Comparison of ENCODE assay signal across 10 cellular contexts in the genomic region with DNA sequence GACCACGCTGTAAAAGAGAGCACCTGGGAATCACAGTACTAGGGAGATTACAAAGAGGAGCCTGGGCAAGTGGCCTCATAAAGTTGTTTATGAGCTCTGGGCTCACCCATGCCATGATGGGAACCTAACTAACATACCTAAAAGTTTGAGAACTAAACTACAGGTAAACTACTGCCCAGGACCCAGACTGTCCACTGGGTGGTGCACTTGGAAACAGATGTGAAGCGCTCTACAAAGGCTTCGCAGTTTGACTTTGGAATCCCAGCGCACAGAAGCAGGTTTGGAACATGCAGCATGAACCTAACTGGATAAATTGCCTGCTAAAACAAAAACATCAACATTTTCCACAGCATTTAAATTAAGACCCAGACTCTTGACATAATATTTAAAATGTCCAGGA.
DNase-seq lines count a peak whose midpoint lies in the region; ATAC-seq, FAIRE-seq and TF ChIP-seq lines count a peak whose summit lies in the region.
"Had no signal": no experiment of that assay in that cellular context is flagged by ENCODE, and none has a peak within 500 bp of the region (broad histone marks: within the 10 kb centered on the region; RNA-seq: fewer than 3 reads in every experiment).

No MANE protein-coding gene starts in this region.

- TF ChIP-seq RAD21 in HepG2 (CRISPR knock-in tag; IDR thresholded peaks at IDR 0.05), result peak; percentile 33; the same call in 1 of the 2 replicates

- POLR2A ChIA-PET in HepG2 (lab: Yijun Ruan, JAX), result no interaction called here

- FAIRE-seq in HepG2 (lab: Jason Lieb, UNC), result peak; percentile 61
- FAIRE-seq in HTR-8/SVneo (lab: Jason Lieb, UNC), result no peak
- FAIRE-seq: TTC549 had no signal

- H3K9ac ChIP-seq in SK-N-MC (ENCODE audit: insufficient read length), result no peak overlapping the region
- H3K9ac ChIP-seq in HepG2 (ENCODE audit: insufficient read depth, low read depth, low read length), result no peak overlapping the region

- no peak overlapping the region for H3K4me3 ChIP-seq in SK-N-MC
- H3K4me3 ChIP-seq in HepG2 (replicated peaks in 1 of 3; ENCODE audit: insufficient read depth in 1 of 3, low read depth in 2 of 3, low read length in 3 of 3), result no peak overlapping the region
- H3K4me3 ChIP-seq: skin epidermis had no signal

- CTCF ChIA-PET in HepG2 (lab: Yijun Ruan, JAX; ENCODE audit: low intra/inter-chr PET ratio, low total read pairs), result interaction anchor here (0.7 to 0.9 kb wide), 3 partner anchors 367 to 381 kb away, joined by 3 to 5 read pairs (median 4); no protein-coding TSS in a partner anchor

- H3K4me2 ChIP-seq in HepG2 (ENCODE audit: low read depth, low read length), result no peak overlapping the region

- TF ChIP-seq CTCF in GM12874 (IDR thresholded peaks at IDR 0.05; ENCODE audit: insufficient read depth, low read depth, low read length) (peak; percentile 57), HepG2 (CRISPR knock-in tag; IDR thresholded peaks at IDR 0.05) (peak; percentile 73)

- no TSS peak for BruUV-seq in HepG2 (replicated peaks; lab: Mats Ljungman, UMichigan)

- WGBS in HepG2 (ENCODE audit: low lambda C conversion rate), result 8% methylated on average over 4 of the region's 4 CpGs

- TF ChIP-seq EP300 in HepG2 (IDR thresholded peaks at IDR 0.05; ENCODE audit: low read depth in 2 of 2, low read length in 2 of 2) (no peak), HepG2 (CRISPR knock-in tag; IDR thresholded peaks at IDR 0.05; ENCODE audit: borderline replicate concordance) (no peak)

- no peaks in the 10 kb centered on the region for H3K9me3 ChIP-seq in SK-N-MC (ENCODE audit: low read depth, low read length)
- no peaks in the 10 kb centered on the region for H3K9me3 ChIP-seq in HepG2 (ENCODE audit: low read length)

- intact Hi-C loops in HepG2 (cut with micrococcal nuclease; ENCODE audit: unreplicated experiment), result loop anchor here (1.0 to 5.0 kb wide), 2 partner anchors 217 to 380 kb away; no protein-coding TSS in a partner anchor

- peak; percentile 8 for DNase-seq in SK-N-MC (ENCODE audit: low read depth, low spot score)
- peak; percentile 23 for DNase-seq in HepG2 (ENCODE audit: low spot score)
- DNase-seq in COR-L47 (lab: John Stamatoyannopoulos, UW), result no peak
- no peak for DNase-seq in HTR-8/SVneo (ENCODE audit: insufficient read length, low spot score)

- H3K27me3 ChIP-seq in HepG2 (ENCODE audit: control insufficient read depth in 1 of 2, insufficient read depth in 2 of 2, low read length in 2 of 2), result no peaks in the 10 kb centered on the region

- no peaks in the 10 kb centered on the region for H3K4me1 ChIP-seq in HepG2 (ENCODE audit: insufficient read depth, low read length)

- TF ChIP-seq POLR2A in HepG2 (IDR thresholded peaks at IDR 0.05; ENCODE audit: insufficient read depth in 1 of 2, low read depth in 2 of 2, low read length in 2 of 2), result no peak

- H4K20me1 ChIP-seq in HepG2 (ENCODE audit: insufficient read depth, low read length), result no peaks in the 10 kb centered on the region

- no peak overlapping the region for H3K27ac ChIP-seq in SK-N-MC
- H3K27ac ChIP-seq in HepG2 (ENCODE audit: extremely low read length, insufficient read depth, low read length), result no peak overlapping the region
- H3K27ac ChIP-seq: skin epidermis had no signal

- peak; percentile 73 for ATAC-seq in HG02884 (IDR thresholded peaks at IDR 0.05; ENCODE audit: unreplicated experiment)
- ATAC-seq in HepG2, result peak; percentile 97
- no peak for ATAC-seq in GM19452 (IDR thresholded peaks at IDR 0.05; ENCODE audit: unreplicated experiment)
- ATAC-seq in HG03108 (IDR thresholded peaks at IDR 0.05; ENCODE audit: unreplicated experiment), result no peak

- H3K36me3 ChIP-seq in SK-N-MC (ENCODE audit: insufficient read depth, low read length) (no peaks in the 10 kb centered on the region), HepG2 (replicated peaks in 1 of 2; ENCODE audit: control insufficient read depth in 1 of 2, insufficient read depth in 2 of 2, low read length in 2 of 2) (no peaks in the 10 kb centered on the region)

- H3K79me2 ChIP-seq in HepG2 (ENCODE audit: insufficient read depth, low read length), result no peaks in the 10 kb centered on the region

- in situ Hi-C loops in HepG2 (cut with HindIII; ENCODE audit: extremely low pct_ligation_motif_present, low pct_unique_long_range_greater_than_20kb), result no loop called here

- H2AFZ ChIP-seq in HepG2 (ENCODE audit: low read length), result no peak overlapping the region

TF ChIP-seq in HepG2, 621 proteins besides CTCF, POLR2A, EP300 and RAD21:
- peak; percentile 70 for TF ChIP-seq SMC3 (IDR thresholded peaks at IDR 0.05; ENCODE audit: low read length)
- peak; percentile 64 for TF ChIP-seq STAG1 (CRISPR knock-in tag; IDR thresholded peaks at IDR 0.05)
- TF ChIP-seq ZNF513 (CRISPR knock-in tag; conservative IDR thresholded peaks at IDR 0.05), result no peak
TF ChIP-seq in HepG2: peak in this region for 2.

Comparison
In these comparisons a context has a peak if more than half of its experiments do, and no peak if none do; other contexts are left out.
1. ATAC-seq: peak in HG02884 (single experiment) and HepG2 (single experiment); none in GM19452 (single experiment) and HG03108 (single experiment).
2. DNase-seq: peak in SK-N-MC (single experiment) and HepG2 (single experiment); none in COR-L47 (single experiment) and HTR-8/SVneo (single experiment).